ENCODE assay signal across 8 cellular contexts in genomic region chr19:18542936-18543813, GRCh38. TPM values are rescaled to one million over a fixed set of nuclear protein-coding genes. Genes with fewer than 3 reads are reported as not detected.
DNase-seq lines count a peak whose midpoint lies in the region; ATAC-seq and TF ChIP-seq lines count a peak whose summit lies in the region.

FKBP8 (minus strand) TSS chr19:18543573; CDS start chr19:18541970, 1,603 bp downstream.

- intact Hi-C loops in cardiac septum (cut with DNase I) = no loop called here

- peak; percentile 96 for ATAC-seq in HG02759 (IDR thresholded peaks at IDR 0.05; ENCODE audit: unreplicated experiment)

- TF ChIP-seq CTCF in GM10266 (IDR thresholded peaks at IDR 0.05; ENCODE audit: control insufficient read depth, insufficient read depth, low read depth, missing control alignments) (no peak), tibial nerve (IDR thresholded peaks at IDR 0.05) (no peak)

- TF ChIP-seq EP300 in tibial nerve (IDR thresholded peaks at IDR 0.05) = no peak

- H3K36me3 ChIP-seq in tibial nerve = peaks cover 0 to 36% (median 5%) of the 10 kb centered on the region in 3 donors

- H3K27me3 ChIP-seq in tibial nerve = no peaks in the 10 kb centered on the region

- DNase-seq in GM10266 (ENCODE audit: extremely low spot score) = peak; percentile 99
- DNase-seq in NCI-H1417 treated with DMSO at 0.1 percent for 48 hours (lab: John Stamatoyannopoulos, UW) = peak; percentile 47
- peak; percentile 85 to 93 (median 90) for DNase-seq in T-helper 1 cell
- DNase-seq in cardiac septum (ENCODE audit: low spot score) = peak; percentile 97
- peak; percentile 83 for DNase-seq in pons (ENCODE audit: low spot score)
- peak; percentile 90 to 91 for DNase-seq in tibial nerve (ENCODE audit: low spot score in 2 of 2)

- no peaks in the 10 kb centered on the region for H3K9me3 ChIP-seq in tibial nerve

- peaks cover 0 to 22% (median 11%) of the 10 kb centered on the region in 4 donors for H3K4me1 ChIP-seq in tibial nerve

- H3K27ac ChIP-seq in adipose tissue (ENCODE audit: low read depth, low read length) (no peak within 1 kb of the TSS), tibial nerve (peak within 1 kb of the TSS; percentile 94 to 98 (median 96))

- peak within 1 kb of the TSS; percentile 64 to 88 (median 80) for H3K4me3 ChIP-seq in tibial nerve

- no peak for TF ChIP-seq POLR2A in tibial nerve (IDR thresholded peaks at IDR 0.05)

- 1 to 2% (median 1%) methylated on average over 39 to 80 of the region's 86 CpGs for WGBS in adipose tissue, 3 donors
- WGBS in tibial nerve, 2 donors = 0 to 2% methylated on average over 18 to 19 of the region's 86 CpGs

RNA-seq across cellular contexts. Expression of gene FKBP8, which starts in this region (rescaled TPM):
- 100 to 1,000 TPM in 2 of 3 donors, 10 to 100 TPM in 1; 90.8 to 352 (median 221) TPM for polyA plus RNA-seq in adipose tissue
- total RNA-seq in cardiac septum = 161 TPM
- 100 to 1,000 TPM; 391 to 451 (median 434) TPM for total RNA-seq in tibial nerve

Comparison
In these comparisons a context has a peak if more than half of its experiments do, and no peak if none do; other contexts are left out.
1. DNase-seq: peak in every context shown above with its lines; median percentile 99 in GM10266; 97 in cardiac septum; 90 in tibial nerve; 90 in T-helper 1 cell; 83 in pons; 47 in NCI-H1417 treated with DMSO at 0.1 percent for 48 hours.